In the genomic region with DNA sequence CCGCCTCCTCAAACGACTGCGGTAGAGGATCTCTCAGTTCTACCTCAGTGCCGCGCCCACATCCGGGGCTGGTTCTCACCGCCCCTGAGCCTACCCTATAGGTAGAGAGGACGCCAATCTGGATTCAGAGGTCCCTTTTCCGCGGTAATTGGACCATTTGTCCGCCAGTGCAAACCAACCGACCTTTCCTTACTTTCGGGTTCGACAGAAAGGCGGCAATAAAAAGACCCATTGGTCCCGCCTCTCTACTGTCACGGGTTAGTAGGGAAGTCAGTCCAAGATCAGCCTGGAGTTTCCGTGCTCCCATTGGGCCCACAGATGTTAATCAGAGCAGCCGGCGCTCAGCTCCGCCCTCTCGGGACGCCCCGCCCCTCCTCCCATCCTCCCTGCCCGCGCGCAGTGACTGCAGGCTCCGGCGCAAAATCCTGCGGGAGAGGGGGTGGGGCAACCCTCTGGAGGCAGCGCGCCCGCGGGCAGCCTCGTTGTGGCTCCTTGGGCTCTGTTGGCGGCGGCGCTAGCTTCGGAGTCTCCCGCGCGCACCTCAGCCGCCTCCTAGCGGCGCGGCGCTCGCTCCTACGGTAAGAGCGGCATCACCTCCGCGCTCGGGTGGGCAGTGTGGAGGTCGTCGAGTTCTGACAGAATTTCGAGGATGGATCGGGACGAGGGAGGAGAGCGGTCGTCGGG, we compare ENCODE assay signal across 1 cellular context.
TF ChIP-seq lines count a peak whose summit lies in the region.

Gene PHTF2 (plus strand): TSS at position 380 of the 684 bp plus-strand sequence.
Gene TMEM60 (minus strand): TSS at position 41 of the 684 bp plus-strand sequence. CDS start 4,061 bp downstream, outside the sequence.

TF ChIP-seq in K562, 482 proteins besides CTCF, POLR2A, EP300 and RAD21 (continued from another document and continues in another):
- TF ChIP-seq ZNF318 (IDR thresholded peaks at IDR 0.05; ENCODE audit: borderline replicate concordance in 1 of 2, low read depth in 1 of 2) (no peak), ZNF589 (CRISPR knock-in tag; IDR thresholded peaks at IDR 0.05; ENCODE audit: low read depth) (no peak), TRIM24 (IDR thresholded peaks at IDR 0.05) (peak in 1 of 2 experiments; percentile 60; a peak in 1 of 4 replicates), TAF1 (IDR thresholded peaks at IDR 0.05; ENCODE audit: control insufficient read depth, extremely low read depth, insufficient read depth, low read length, severe bottlenecking) (peak; percentile 55), COPS2 (conservative IDR thresholded peaks at IDR 0.05) (no peak), STAT6 (CRISPR knock-in tag; IDR thresholded peaks at IDR 0.05) (peak; percentile 81), NELFE (IDR thresholded peaks at IDR 0.05; ENCODE audit: insufficient read depth, insufficient read length) (no peak), POLR2H (tag; IDR thresholded peaks at IDR 0.05; ENCODE audit: low read depth) (peak; percentile 68), SP1 (CRISPR knock-in tag; IDR thresholded peaks at IDR 0.05) (peak; percentile 94), PHB (CRISPR knock-in tag; IDR thresholded peaks at IDR 0.05) (peak; percentile 52; the same call in 1 of the 2 replicates), PHTF2 (CRISPR knock-in tag; IDR thresholded peaks at IDR 0.05) (no peak), MEF2D (tag; conservative IDR thresholded peaks at IDR 0.05; ENCODE audit: low read depth) (no peak), NUFIP1 (IDR thresholded peaks at IDR 0.05; ENCODE audit: partially characterized antibody) (no peak), GTF2A2 (tag; IDR thresholded peaks at IDR 0.05) (no peak), RFX1 (IDR thresholded peaks at IDR 0.05) (no peak), HNRNPL (IDR thresholded peaks at IDR 0.05; ENCODE audit: low read depth, low read length) (peak; percentile 91), SOX6 (IDR thresholded peaks at IDR 0.05) (peak; percentile 71), RCOR1 (IDR thresholded peaks at IDR 0.05; ENCODE audit: borderline replicate concordance in 1 of 2, low read depth in 2 of 2, low read length in 2 of 2) (peak in 1 of 2 experiments; percentile 83; a peak in 3 of 4 replicates), CEBPZ (IDR thresholded peaks at IDR 0.05; ENCODE audit: borderline replicate concordance, low read depth, low read length) (peak; percentile 98), ZBTB7A (IDR thresholded peaks at IDR 0.05; ENCODE audit: borderline replicate concordance, control insufficient read depth, low read depth, low read length) (no peak), RBM39 (optimal IDR thresholded peaks at IDR 0.05; ENCODE audit: low read depth, low read length) (no peak), VEZF1 (CRISPR knock-in tag; IDR thresholded peaks at IDR 0.05) (peak; percentile 84)
- TF ChIP-seq, protein P1, sequence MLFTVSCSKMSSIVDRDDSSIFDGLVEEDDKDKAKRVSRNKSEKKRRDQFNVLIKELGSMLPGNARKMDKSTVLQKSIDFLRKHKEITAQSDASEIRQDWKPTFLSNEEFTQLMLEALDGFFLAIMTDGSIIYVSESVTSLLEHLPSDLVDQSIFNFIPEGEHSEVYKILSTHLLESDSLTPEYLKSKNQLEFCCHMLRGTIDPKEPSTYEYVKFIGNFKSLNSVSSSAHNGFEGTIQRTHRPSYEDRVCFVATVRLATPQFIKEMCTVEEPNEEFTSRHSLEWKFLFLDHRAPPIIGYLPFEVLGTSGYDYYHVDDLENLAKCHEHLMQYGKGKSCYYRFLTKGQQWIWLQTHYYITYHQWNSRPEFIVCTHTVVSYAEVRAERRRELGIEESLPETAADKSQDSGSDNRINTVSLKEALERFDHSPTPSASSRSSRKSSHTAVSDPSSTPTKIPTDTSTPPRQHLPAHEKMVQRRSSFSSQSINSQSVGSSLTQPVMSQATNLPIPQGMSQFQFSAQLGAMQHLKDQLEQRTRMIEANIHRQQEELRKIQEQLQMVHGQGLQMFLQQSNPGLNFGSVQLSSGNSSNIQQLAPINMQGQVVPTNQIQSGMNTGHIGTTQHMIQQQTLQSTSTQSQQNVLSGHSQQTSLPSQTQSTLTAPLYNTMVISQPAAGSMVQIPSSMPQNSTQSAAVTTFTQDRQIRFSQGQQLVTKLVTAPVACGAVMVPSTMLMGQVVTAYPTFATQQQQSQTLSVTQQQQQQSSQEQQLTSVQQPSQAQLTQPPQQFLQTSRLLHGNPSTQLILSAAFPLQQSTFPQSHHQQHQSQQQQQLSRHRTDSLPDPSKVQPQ (CRISPR knock-in tag; IDR thresholded peaks at IDR 0.05; ENCODE audit: borderline replicate concordance), result 0 out of 2 replicates have a peak, but pooled peaks have one; percentile 42
- TF ChIP-seq, protein P2, sequence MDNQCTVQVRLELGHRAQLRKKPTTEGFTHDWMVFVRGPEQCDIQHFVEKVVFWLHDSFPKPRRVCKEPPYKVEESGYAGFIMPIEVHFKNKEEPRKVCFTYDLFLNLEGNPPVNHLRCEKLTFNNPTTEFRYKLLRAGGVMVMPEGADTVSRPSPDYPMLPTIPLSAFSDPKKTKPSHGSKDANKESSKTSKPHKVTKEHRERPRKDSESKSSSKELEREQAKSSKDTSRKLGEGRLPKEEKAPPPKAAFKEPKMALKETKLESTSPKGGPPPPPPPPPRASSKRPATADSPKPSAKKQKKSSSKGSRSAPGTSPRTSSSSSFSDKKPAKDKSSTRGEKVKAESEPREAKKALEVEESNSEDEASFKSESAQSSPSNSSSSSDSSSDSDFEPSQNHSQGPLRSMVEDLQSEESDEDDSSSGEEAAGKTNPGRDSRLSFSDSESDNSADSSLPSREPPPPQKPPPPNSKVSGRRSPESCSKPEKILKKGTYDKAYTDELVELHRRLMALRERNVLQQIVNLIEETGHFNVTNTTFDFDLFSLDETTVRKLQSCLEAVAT (IDR thresholded peaks at IDR 0.05), result peak; percentile 42 to 92; a peak in 3 of 4 replicates
- TF ChIP-seq, protein P3, sequence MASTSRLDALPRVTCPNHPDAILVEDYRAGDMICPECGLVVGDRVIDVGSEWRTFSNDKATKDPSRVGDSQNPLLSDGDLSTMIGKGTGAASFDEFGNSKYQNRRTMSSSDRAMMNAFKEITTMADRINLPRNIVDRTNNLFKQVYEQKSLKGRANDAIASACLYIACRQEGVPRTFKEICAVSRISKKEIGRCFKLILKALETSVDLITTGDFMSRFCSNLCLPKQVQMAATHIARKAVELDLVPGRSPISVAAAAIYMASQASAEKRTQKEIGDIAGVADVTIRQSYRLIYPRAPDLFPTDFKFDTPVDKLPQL (IDR thresholded peaks at IDR 0.05; ENCODE audit: extremely low read depth, insufficient read length), result no peak
- TF ChIP-seq, protein P4, sequence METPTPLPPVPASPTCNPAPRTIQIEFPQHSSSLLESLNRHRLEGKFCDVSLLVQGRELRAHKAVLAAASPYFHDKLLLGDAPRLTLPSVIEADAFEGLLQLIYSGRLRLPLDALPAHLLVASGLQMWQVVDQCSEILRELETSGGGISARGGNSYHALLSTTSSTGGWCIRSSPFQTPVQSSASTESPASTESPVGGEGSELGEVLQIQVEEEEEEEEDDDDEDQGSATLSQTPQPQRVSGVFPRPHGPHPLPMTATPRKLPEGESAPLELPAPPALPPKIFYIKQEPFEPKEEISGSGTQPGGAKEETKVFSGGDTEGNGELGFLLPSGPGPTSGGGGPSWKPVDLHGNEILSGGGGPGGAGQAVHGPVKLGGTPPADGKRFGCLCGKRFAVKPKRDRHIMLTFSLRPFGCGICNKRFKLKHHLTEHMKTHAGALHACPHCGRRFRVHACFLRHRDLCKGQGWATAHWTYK (CRISPR knock-in tag; IDR thresholded peaks at IDR 0.05), result 0 out of 2 replicates have a peak, but pooled peaks have one; percentile 49
